In genomic region chr4:57068237-57068981, GRCh38 we compare ENCODE assay signal across 26 cellular contexts. TPM values are rescaled to one million over a fixed set of nuclear protein-coding genes. Genes with fewer than 3 reads are reported as not detected.
A peak's percentile ranks its signal among the peaks of the same experiment; 100 is the strongest.
DNase-seq lines count a peak whose midpoint lies in the region; ATAC-seq and TF ChIP-seq lines count a peak whose summit lies in the region.
"Had no signal": no experiment of that assay in that cellular context is flagged by ENCODE, and none has a peak within 500 bp of the region (broad histone marks: within the 10 kb centered on the region; RNA-seq: fewer than 3 reads in every experiment).

No MANE protein-coding gene starts in this region.

- TF ChIP-seq EP300 in neural cell (conservative IDR thresholded peaks at IDR 0.05; ENCODE audit: poor library complexity, severe bottlenecking), result peak; percentile 89

- H3K9me3 ChIP-seq in left ventricle myocardium inferior (replicated peaks), result no peaks in the 10 kb centered on the region
- H3K9me3 ChIP-seq in neural cell (ENCODE audit: low read length), result no peaks in the 10 kb centered on the region
- no peaks in the 10 kb centered on the region for H3K9me3 ChIP-seq in aorta (ENCODE audit: control insufficient read depth, low read length)
- H3K9me3 ChIP-seq: colonic mucosa, HAP-1, right lobe of liver, upper lobe of left lung had no signal

- no peak for TF ChIP-seq CTCF in left ventricle myocardium inferior (IDR thresholded peaks at IDR 0.05; ENCODE audit: borderline replicate concordance)
- TF ChIP-seq CTCF in brain microvascular endothelial cell (IDR thresholded peaks at IDR 0.05; ENCODE audit: low read depth, low read length, missing control alignments), result no peak
- TF ChIP-seq CTCF in neural cell (IDR thresholded peaks at IDR 0.05; ENCODE audit: poor library complexity, severe bottlenecking), result no peak
- TF ChIP-seq CTCF in glutamatergic neuron (IDR thresholded peaks at IDR 0.05; ENCODE audit: partially characterized antibody, unreplicated experiment), result no peak

- POLR2A ChIA-PET in HEK293T (lab: Yijun Ruan, JAX), result interaction anchor here (1.4 kb wide), 1 partner anchor 10 kb away, joined by 7 read pairs; no protein-coding TSS in a partner anchor

- peaks cover 91% of the 10 kb centered on the region for H3K4me1 ChIP-seq in left ventricle myocardium inferior
- peaks cover 6 to 10% of the 10 kb centered on the region in 2 donors for H3K4me1 ChIP-seq in aorta (ENCODE audit: control insufficient read depth in 1 of 2, insufficient read depth in 2 of 2, low read length in 2 of 2)
- H3K4me1 ChIP-seq: colonic mucosa, HAP-1, right lobe of liver had no signal

- H3K4me1 Mint-ChIP-seq in glutamatergic neuron (ENCODE audit: low read depth, unreplicated experiment), result peaks cover 7% of the 10 kb centered on the region

- H3K9ac ChIP-seq in neural cell (ENCODE audit: low read length), result no peak overlapping the region

- no peaks in the 10 kb centered on the region for H3K36me3 Mint-ChIP-seq in glutamatergic neuron (ENCODE audit: unreplicated experiment)

- in situ Hi-C loops in brain microvascular endothelial cell (cut with HindIII; ENCODE audit: low pct_ligation_motif_present, low sequenced_read_pairs), result no loop called here

- 37 to 39% methylated on average over 8 of the region's 8 CpGs for WGBS in aorta, 2 donors

- H3K4me3 Mint-ChIP-seq in glutamatergic neuron (ENCODE audit: unreplicated experiment), result no peak overlapping the region
- H3K4me3 Mint-ChIP-seq: activated CD8-positive, alpha-beta T cell treated with anti-CD3 and anti-CD28 coated beads, Interleukin-2, amount 10 ng/mL, durations not matched to agents 7 days and 5 days; activated T-cell treated with anti-CD3 and anti-CD28 coated beads, Interleukin-2, amount 50 U/mL, for 24 hours; T-helper 2 cell treated with Interferon-gamma antibody and Interleukin-4, amounts not matched to agents 5 μg/mL and 100 μg/mL, for 36 hours had no signal

- H2AFZ ChIP-seq in neural cell (ENCODE audit: low read depth, low read length), result no peak overlapping the region

- H3K79me2 ChIP-seq in neural cell (replicated peaks; ENCODE audit: insufficient read depth, low read length), result no peaks in the 10 kb centered on the region

- H3K27ac ChIP-seq in left ventricle myocardium inferior (replicated peaks), result peak overlapping the region; percentile 87
- H3K27ac ChIP-seq in brain microvascular endothelial cell, result peak overlapping the region; percentile 53
- peak overlapping the region; percentile 30 for H3K27ac ChIP-seq in neural cell (ENCODE audit: low read length)
- H3K27ac ChIP-seq in aorta (ENCODE audit: low read depth in 1 of 2, low read length in 2 of 2), result peak overlapping the region; percentile 75 to 91
- H3K27ac ChIP-seq: C4-2B, colonic mucosa, right lobe of liver, upper lobe of left lung had no signal

- H3K36me3 ChIP-seq in left ventricle myocardium inferior (no peaks in the 10 kb centered on the region), brain microvascular endothelial cell (replicated peaks) (peaks cover 31% of the 10 kb centered on the region), neural cell (ENCODE audit: insufficient read depth, low read length) (no peaks in the 10 kb centered on the region), aorta (ENCODE audit: control insufficient read depth in 1 of 2, insufficient read depth in 2 of 2, low read length in 1 of 2) (no peaks in the 10 kb centered on the region)
- H3K36me3 ChIP-seq: colonic mucosa, HAP-1, right lobe of liver, upper lobe of left lung had no signal

- no peak overlapping the region for H3K27ac Mint-ChIP-seq in glutamatergic neuron (ENCODE audit: unreplicated experiment)
- H3K27ac Mint-ChIP-seq: activated CD8-positive, alpha-beta T cell treated with anti-CD3 and anti-CD28 coated beads, Interleukin-2, amount 10 ng/mL, durations not matched to agents 7 days and 5 days; activated T-cell treated with anti-CD3 and anti-CD28 coated beads, Interleukin-2, amount 50 U/mL, for 24 hours; T-helper 2 cell treated with Interferon-gamma antibody and Interleukin-4, amounts not matched to agents 5 μg/mL and 100 μg/mL, for 36 hours had no signal

- peaks cover 2% of the 10 kb centered on the region for H3K9me3 Mint-ChIP-seq in glutamatergic neuron (ENCODE audit: unreplicated experiment)
- H3K9me3 Mint-ChIP-seq: activated T-cell treated with anti-CD3 and anti-CD28 coated beads, Interleukin-2, amount 50 U/mL, for 24 hours; T-helper 2 cell treated with Interferon-gamma antibody and Interleukin-4, amounts not matched to agents 5 μg/mL and 100 μg/mL, for 36 hours had no signal

- H3K27me3 ChIP-seq in left ventricle myocardium inferior (ENCODE audit: low read depth) (no peaks in the 10 kb centered on the region), brain microvascular endothelial cell (replicated peaks) (no peaks in the 10 kb centered on the region), neural cell (ENCODE audit: insufficient read depth, low read depth, low read length) (no peaks in the 10 kb centered on the region), aorta (ENCODE audit: control insufficient read depth in 1 of 2, insufficient read depth in 2 of 2, low read length in 1 of 2) (no peaks in the 10 kb centered on the region)
- H3K27me3 ChIP-seq: colonic mucosa, right lobe of liver, upper lobe of left lung had no signal

- CTCF ChIA-PET in HEK293T (lab: Yijun Ruan, JAX), result interaction anchor here (0.6 to 1.1 kb wide), 3 partner anchors 22 to 957 kb away, joined by 3 to 5 read pairs (median 3); no protein-coding TSS in a partner anchor

- H3K9me2 ChIP-seq in neural cell (ENCODE audit: insufficient read depth, low read length), result no peaks in the 10 kb centered on the region

- no peak for ATAC-seq in Right ventricle myocardium superior (ENCODE audit: poor library complexity)
- no peak for ATAC-seq in aorta (ENCODE audit: low FRiP score)
- ATAC-seq: activated CD8-positive, alpha-beta T cell treated with anti-CD3 and anti-CD28 coated beads, Interleukin-2, amount 10 ng/mL, durations not matched to agents 7 days and 5 days; HepG2; right lobe of liver; stimulated activated naive CD8-positive, alpha-beta T cell treated with anti-CD3 and anti-CD28 coated beads, Interleukin-15, Interleukin-2, amounts not matched to agents 100 U/mL and 50 U/mL, for 24 hours had no signal

- no peaks in the 10 kb centered on the region for H3F3A ChIP-seq in neural cell (ENCODE audit: insufficient read depth, low read length, poor library complexity, severe bottlenecking)

- no peak overlapping the region for H3K4me2 ChIP-seq in neural cell (ENCODE audit: low read length)

- H4K20me1 ChIP-seq in neural cell (ENCODE audit: insufficient read depth), result no peaks in the 10 kb centered on the region

- DNase-seq in left ventricle myocardium inferior, result no peak
- no peak for DNase-seq in Right ventricle myocardium superior
- no peak for DNase-seq in brain microvascular endothelial cell
- no peak for DNase-seq in aorta
- DNase-seq in NCI-H774 (lab: John Stamatoyannopoulos, UW), result no peak
- no peak for DNase-seq in HEK293T (ENCODE audit: extremely low spot score)
- no peak for DNase-seq in glutamatergic neuron
- DNase-seq: activated CD8-positive, alpha-beta T cell treated with anti-CD3 and anti-CD28 coated beads, Interleukin-2, amount 10 ng/mL, durations not matched to agents 7 days and 5 days; activated naive CD4-positive, alpha-beta T cell treated with anti-CD3 and anti-CD28 coated beads, Interleukin-2, amount 50 U/mL, for 16 hours; activated T-cell treated with anti-CD3 and anti-CD28 coated beads, Interleukin-2, amount 50 U/mL, for 24 hours; colonic mucosa; kidney glomerular epithelial cell; NCI-H1436; NCI-H526; nucleus accumbens; right lobe of liver; stimulated activated CD4-positive, alpha-beta T cell treated with anti-CD3 and anti-CD28 coated beads, Interleukin-1b, Interleukin-23, amount 100 ng/mL, for 48 hours; stimulated activated naive CD8-positive, alpha-beta T cell treated with anti-CD3 and anti-CD28 coated beads, Interleukin-15, Interleukin-2, amounts not matched to agents 100 U/mL and 50 U/mL, for 24 hours; upper lobe of left lung had no signal

- no peak for TF ChIP-seq RAD21 in neural cell (conservative IDR thresholded peaks at IDR 0.05)

- intact Hi-C loops in left ventricle myocardium inferior (cut with micrococcal nuclease) (no loop called here), Right ventricle myocardium superior (cut with DNase I) (no loop called here), aorta (cut with DNase I) (loop anchor here in 1 of 2 donors (5.0 kb wide), 1 partner anchor 39 kb away; no protein-coding TSS in a partner anchor)

- peaks cover 5% of the 10 kb centered on the region for H3K27me3 Mint-ChIP-seq in glutamatergic neuron (ENCODE audit: unreplicated experiment)

- H3K4me3 ChIP-seq in left ventricle myocardium inferior (no peak overlapping the region), brain microvascular endothelial cell (ENCODE audit: low read depth, low read length) (no peak overlapping the region), neural cell (ENCODE audit: low read length) (no peak overlapping the region), aorta (ENCODE audit: low read length in 2 of 2) (no peak overlapping the region)
- H3K4me3 ChIP-seq: colonic mucosa, HAP-1, right lobe of liver, upper lobe of left lung had no signal

TF ChIP-seq in neural cell, 6 proteins besides CTCF, POLR2A, EP300 and RAD21 (continues in another document):
- TF ChIP-seq TAF1 (IDR thresholded peaks at IDR 0.05; ENCODE audit: low read depth) (no peak), POLR2AphosphoS5 (IDR thresholded peaks at IDR 0.05) (peak; percentile 94), MXI1 (conservative IDR thresholded peaks at IDR 0.05; ENCODE audit: poor library complexity, severe bottlenecking) (no peak), EZH2 (IDR thresholded peaks at IDR 0.05; ENCODE audit: borderline replicate concordance, insufficient read depth, low read length, poor library complexity, severe bottlenecking) (no peak)

TF ChIP-seq in HEK293T, 16 proteins besides CTCF, POLR2A, EP300 and RAD21 (continues in another document):
- TF ChIP-seq PKNOX1 (IDR thresholded peaks at IDR 0.05) (no peak), FOXK2 (IDR thresholded peaks at IDR 0.05) (no peak), SUZ12 (IDR thresholded peaks at IDR 0.05) (no peak), LEF1 (IDR thresholded peaks at IDR 0.05; ENCODE audit: borderline replicate concordance) (no peak), ELF4 (IDR thresholded peaks at IDR 0.05) (no peak), ARNT (IDR thresholded peaks at IDR 0.05) (no peak)

RNA-seq across cellular contexts. Expression of gene IGFBP7, which starts 41.8 kb away (rescaled TPM):
- total RNA-seq in left ventricle myocardium inferior, result 698 TPM
- 769 TPM for total RNA-seq in Right ventricle myocardium superior
- polyA plus RNA-seq in neural cell, result 0.33 TPM in 1 of 2 replicates, not detected in the other
- not detected in 2 replicates for polyA minus RNA-seq in neural cell
- total RNA-seq in aorta, result 1,000 to 10,000 TPM; 2,521 to 2,714 TPM
- polyA plus RNA-seq in aorta, result 1,000 to 10,000 TPM; 2,886 to 5,050 TPM
- total RNA-seq in glutamatergic neuron (ENCODE audit: unreplicated experiment), result not detected
- total RNA-seq: A673; activated CD8-positive, alpha-beta T cell treated with anti-CD3 and anti-CD28 coated beads, Interleukin-2, amount 10 ng/mL, durations not matched to agents 7 days and 5 days; OCI-LY7 had no signal

Comparison
In these comparisons a context has a peak if more than half of its experiments do, and no peak if none do; other contexts are left out.
1. H3K27ac ChIP-seq: peak in every context shown above with its lines; median percentile 87 in left ventricle myocardium inferior; 83 in aorta; 53 in brain microvascular endothelial cell; 30 in neural cell.
2. RNA of gene IGFBP7, which starts 41.8 kb away (total RNA-seq): 2,521 to 2,714 TPM in aorta, 769 TPM in Right ventricle myocardium superior (single experiment) and 698 TPM in left ventricle myocardium inferior (single experiment); not detected in glutamatergic neuron (single experiment); every median in the first group is over 100 times any median in the second.